9 cellular contexts compared by ENCODE assay signal in genomic region chr3:125057186-125057850, GRCh38. TPM values are rescaled to one million over a fixed set of nuclear protein-coding genes. Genes with fewer than 3 reads are reported as not detected.
A peak's percentile ranks its signal among the peaks of the same experiment; 100 is the strongest.
DNase-seq lines count a peak whose midpoint lies in the region; ATAC-seq, FAIRE-seq and TF ChIP-seq lines count a peak whose summit lies in the region.
"Had no signal": no experiment of that assay in that cellular context is flagged by ENCODE, and none has a peak within 500 bp of the region (broad histone marks: within the 10 kb centered on the region; RNA-seq: fewer than 3 reads in every experiment).

No MANE protein-coding gene starts in this region.

- H3K4me3 Mint-ChIP-seq in astrocyte (ENCODE audit: unreplicated experiment) (peak overlapping the region; percentile 40), memory B cell (peak overlapping the region; percentile 21)

- H3K27me3 ChIP-seq in left ventricle myocardium inferior (ENCODE audit: low read depth) (no peaks in the 10 kb centered on the region), astrocyte (ENCODE audit: insufficient read depth, low read length) (peaks cover 2% of the 10 kb centered on the region)

- ATAC-seq in left ventricle myocardium superior (no peak), memory B cell (ENCODE audit: low read depth) (no peak), HG02571 (IDR thresholded peaks at IDR 0.05; ENCODE audit: unreplicated experiment) (no peak)

- H3K4me1 ChIP-seq in left ventricle myocardium inferior = peaks cover 81% of the 10 kb centered on the region
- peaks cover 45% of the 10 kb centered on the region for H3K4me1 ChIP-seq in astrocyte (ENCODE audit: insufficient read depth, low read length)

- H3K27ac Mint-ChIP-seq in astrocyte (ENCODE audit: unreplicated experiment) = peak overlapping the region; percentile 13
- no peak overlapping the region for H3K27ac Mint-ChIP-seq in memory B cell

- H4K20me1 ChIP-seq in astrocyte (ENCODE audit: insufficient read depth, low read length) = peaks cover 24% of the 10 kb centered on the region

- H3K9me3 Mint-ChIP-seq in astrocyte (ENCODE audit: unreplicated experiment) (peaks cover 5% of the 10 kb centered on the region), memory B cell (no peaks in the 10 kb centered on the region)

- H3K9me3 ChIP-seq in left ventricle myocardium inferior (replicated peaks) (no peaks in the 10 kb centered on the region), astrocyte (ENCODE audit: insufficient read depth, low read depth, low read length) (no peaks in the 10 kb centered on the region)

- DNase-seq in left ventricle myocardium inferior = no peak
- no peak for DNase-seq in left ventricle myocardium superior
- peak; percentile 84 for DNase-seq in astrocyte (ENCODE audit: low read depth)
- DNase-seq in memory B cell (ENCODE audit: low spot score in 2 of 2) = no peak
- DNase-seq in activated gamma-delta T cell treated with Interleukin-2 at 50 U/mL for 16 hours = no peak
- no peak for DNase-seq in effector CD4-positive, alpha-beta T cell
- DNase-seq in GM19240 (ENCODE audit: insufficient read length, low spot score) = no peak
- DNase-seq: activated T-cell treated with anti-CD3 and anti-CD28 coated beads, Interleukin-2, amount 50 U/mL, for 48 hours had no signal

- H3K36me3 ChIP-seq in left ventricle myocardium inferior (no peaks in the 10 kb centered on the region), astrocyte (ENCODE audit: insufficient read depth, low read length) (no peaks in the 10 kb centered on the region)

- no peak overlapping the region for H3K4me3 ChIP-seq in left ventricle myocardium inferior
- H3K4me3 ChIP-seq in astrocyte (ENCODE audit: insufficient read depth, low read depth, low read length) = no peak overlapping the region

- intact Hi-C loops in left ventricle myocardium inferior (cut with micrococcal nuclease) = loop anchor here (10.0 kb wide), 1 partner anchor 63 kb away; no protein-coding TSS in a partner anchor
- intact Hi-C loops in left ventricle myocardium superior (cut with micrococcal nuclease) = no loop called here

- H3K36me3 Mint-ChIP-seq in astrocyte (ENCODE audit: low read depth, unreplicated experiment) (no peaks in the 10 kb centered on the region), memory B cell (no peaks in the 10 kb centered on the region)

- H3K9ac ChIP-seq in astrocyte (ENCODE audit: low read length) = peak overlapping the region; percentile 47

- FAIRE-seq in astrocyte (lab: Jason Lieb, UNC) = peak; percentile 78

- H3K4me2 ChIP-seq in astrocyte (ENCODE audit: low read length) = peak overlapping the region; percentile 89

- H2AFZ ChIP-seq in astrocyte (ENCODE audit: low read depth, low read length) = no peak overlapping the region

- H3K27ac ChIP-seq in left ventricle myocardium inferior (replicated peaks) = peak overlapping the region; percentile 96
- H3K27ac ChIP-seq in astrocyte (ENCODE audit: low read depth, low read length) = peak overlapping the region; percentile 93

- H3K4me1 Mint-ChIP-seq in astrocyte (ENCODE audit: low read depth, unreplicated experiment) (peaks cover 50% of the 10 kb centered on the region), memory B cell (peaks cover 23% of the 10 kb centered on the region)

- H3K79me2 ChIP-seq in astrocyte (ENCODE audit: insufficient read depth, low read length) = peaks cover 26% of the 10 kb centered on the region

- no peak for TF ChIP-seq CTCF in left ventricle myocardium inferior (IDR thresholded peaks at IDR 0.05; ENCODE audit: borderline replicate concordance)
- no peak for TF ChIP-seq CTCF in astrocyte (IDR thresholded peaks at IDR 0.05; ENCODE audit: insufficient read depth, low read depth, low read length)

- H3K27me3 Mint-ChIP-seq in astrocyte (ENCODE audit: low read depth, unreplicated experiment) = peaks cover 3% of the 10 kb centered on the region
- H3K27me3 Mint-ChIP-seq in memory B cell = peaks cover 10% of the 10 kb centered on the region

RNA-seq across cellular contexts. Expression of gene HEG1, which starts 1.5 kb away (rescaled TPM):
- total RNA-seq in left ventricle myocardium inferior (105 TPM), left ventricle myocardium superior (102 TPM), astrocyte (62.1 and 65.7 TPM in 2 replicates)
